Comparison of ENCODE assay signal across 2 cellular contexts in genomic region chr3:129629011-129629410, GRCh38.
TF ChIP-seq lines count a peak whose summit lies in the region.

No MANE protein-coding gene starts in this region.

TF ChIP-seq in SK-N-SH, 30 proteins besides CTCF, POLR2A, EP300 and RAD21 (continued from another document):
- TF ChIP-seq, protein P1, sequence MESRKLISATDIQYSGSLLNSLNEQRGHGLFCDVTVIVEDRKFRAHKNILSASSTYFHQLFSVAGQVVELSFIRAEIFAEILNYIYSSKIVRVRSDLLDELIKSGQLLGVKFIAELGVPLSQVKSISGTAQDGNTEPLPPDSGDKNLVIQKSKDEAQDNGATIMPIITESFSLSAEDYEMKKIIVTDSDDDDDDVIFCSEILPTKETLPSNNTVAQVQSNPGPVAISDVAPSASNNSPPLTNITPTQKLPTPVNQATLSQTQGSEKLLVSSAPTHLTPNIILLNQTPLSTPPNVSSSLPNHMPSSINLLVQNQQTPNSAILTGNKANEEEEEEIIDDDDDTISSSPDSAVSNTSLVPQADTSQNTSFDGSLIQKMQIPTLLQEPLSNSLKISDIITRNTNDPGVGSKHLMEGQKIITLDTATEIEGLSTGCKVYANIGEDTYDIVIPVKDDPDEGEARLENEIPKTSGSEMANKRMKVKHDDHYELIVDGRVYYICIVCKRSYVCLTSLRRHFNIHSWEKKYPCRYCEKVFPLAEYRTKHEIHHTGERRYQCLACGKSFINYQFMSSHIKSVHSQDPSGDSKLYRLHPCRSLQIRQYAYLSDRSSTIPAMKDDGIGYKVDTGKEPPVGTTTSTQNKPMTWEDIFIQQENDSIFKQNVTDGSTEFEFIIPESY (IDR thresholded peaks at IDR 0.05; ENCODE audit: borderline replicate concordance, low read depth) = no peak
- TF ChIP-seq TCF12 (IDR thresholded peaks at IDR 0.05) = no peak
- TF ChIP-seq YY1 (IDR thresholded peaks at IDR 0.05; ENCODE audit: low read depth) = no peak
- TF ChIP-seq, protein P2, sequence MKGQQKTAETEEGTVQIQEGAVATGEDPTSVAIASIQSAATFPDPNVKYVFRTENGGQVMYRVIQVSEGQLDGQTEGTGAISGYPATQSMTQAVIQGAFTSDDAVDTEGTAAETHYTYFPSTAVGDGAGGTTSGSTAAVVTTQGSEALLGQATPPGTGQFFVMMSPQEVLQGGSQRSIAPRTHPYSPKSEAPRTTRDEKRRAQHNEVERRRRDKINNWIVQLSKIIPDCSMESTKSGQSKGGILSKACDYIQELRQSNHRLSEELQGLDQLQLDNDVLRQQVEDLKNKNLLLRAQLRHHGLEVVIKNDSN (IDR thresholded peaks at IDR 0.05; ENCODE audit: borderline replicate concordance, low read depth) = no peak
- TF ChIP-seq, protein P3, sequence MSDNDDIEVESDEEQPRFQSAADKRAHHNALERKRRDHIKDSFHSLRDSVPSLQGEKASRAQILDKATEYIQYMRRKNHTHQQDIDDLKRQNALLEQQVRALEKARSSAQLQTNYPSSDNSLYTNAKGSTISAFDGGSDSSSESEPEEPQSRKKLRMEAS (IDR thresholded peaks at IDR 0.05; ENCODE audit: low read depth) = no peak
- no peak for TF ChIP-seq NRF1 (IDR thresholded peaks at IDR 0.05; ENCODE audit: low read depth, low read length)
- TF ChIP-seq TAF1 (IDR thresholded peaks at IDR 0.05; ENCODE audit: borderline replicate concordance, low read depth, low read length) = no peak
- TF ChIP-seq RCOR1 (IDR thresholded peaks at IDR 0.05; ENCODE audit: low read length) = no peak
- TF ChIP-seq NFIC (IDR thresholded peaks at IDR 0.05; ENCODE audit: borderline replicate concordance) = no peak
- TF ChIP-seq RFX5 (IDR thresholded peaks at IDR 0.05; ENCODE audit: low read length) = no peak
- TF ChIP-seq ELF1 (IDR thresholded peaks at IDR 0.05) = no peak
- no peak for TF ChIP-seq FOSL2 (IDR thresholded peaks at IDR 0.05; ENCODE audit: borderline replicate concordance, low read depth)
TF ChIP-seq in SK-N-SH: peak in this region for 0.

TF ChIP-seq in SK-N-SH treated with all-trans-retinoic acid at 6 μM for 48 hours, 23 proteins besides CTCF, POLR2A, EP300 and RAD21 (continued from another document):
- no peak for TF ChIP-seq PATZ1 (CRISPR knock-in tag; IDR thresholded peaks at IDR 0.05; ENCODE audit: borderline replicate concordance)
- TF ChIP-seq, protein P4, sequence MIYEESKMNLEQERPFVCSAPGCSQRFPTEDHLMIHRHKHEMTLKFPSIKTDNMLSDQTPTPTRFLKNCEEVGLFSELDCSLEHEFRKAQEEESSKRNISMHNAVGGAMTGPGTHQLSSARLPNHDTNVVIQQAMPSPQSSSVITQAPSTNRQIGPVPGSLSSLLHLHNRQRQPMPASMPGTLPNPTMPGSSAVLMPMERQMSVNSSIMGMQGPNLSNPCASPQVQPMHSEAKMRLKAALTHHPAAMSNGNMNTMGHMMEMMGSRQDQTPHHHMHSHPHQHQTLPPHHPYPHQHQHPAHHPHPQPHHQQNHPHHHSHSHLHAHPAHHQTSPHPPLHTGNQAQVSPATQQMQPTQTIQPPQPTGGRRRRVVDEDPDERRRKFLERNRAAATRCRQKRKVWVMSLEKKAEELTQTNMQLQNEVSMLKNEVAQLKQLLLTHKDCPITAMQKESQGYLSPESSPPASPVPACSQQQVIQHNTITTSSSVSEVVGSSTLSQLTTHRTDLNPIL (CRISPR knock-in tag; IDR thresholded peaks at IDR 0.05; ENCODE audit: low read depth) = no peak
- TF ChIP-seq ZNF70 (CRISPR knock-in tag; IDR thresholded peaks at IDR 0.05) = no peak
- no peak for TF ChIP-seq ARNTL (CRISPR knock-in tag; IDR thresholded peaks at IDR 0.05; ENCODE audit: borderline replicate concordance, low read depth)
